15 cellular contexts compared by ENCODE assay signal in genomic region chr12:10354071-10354470, GRCh38. TPM values are rescaled to one million over a fixed set of nuclear protein-coding genes. Genes with fewer than 3 reads are reported as not detected.
DNase-seq lines count a peak whose midpoint lies in the region; ATAC-seq and TF ChIP-seq lines count a peak whose summit lies in the region.
"Had no signal": no experiment of that assay in that cellular context is flagged by ENCODE, and none has a peak within 500 bp of the region (broad histone marks: within the 10 kb centered on the region; RNA-seq: fewer than 3 reads in every experiment).

No MANE protein-coding gene starts in this region.

- no peak overlapping the region for H3K4me3 ChIP-seq in HCT116 (replicated peaks in 1 of 2; ENCODE audit: low read depth in 1 of 2, low read length in 2 of 2)

- H3K4me2 ChIP-seq in HCT116 (ENCODE audit: low read length), result 0 out of 2 replicates have a peak overlapping the region, but pooled peaks have one; percentile 17

- CTCF ChIA-PET in HCT116 (lab: Charles Lee), result no interaction called here
- CTCF ChIA-PET in activated CD4-positive, alpha-beta T cell treated with anti-CD3 and anti-CD28 coated beads for 36 hours (lab: Charles Lee), result no interaction called here

- no TSS peak for BruUV-seq in HCT116 (replicated peaks; lab: Mats Ljungman, UMichigan)

- ATAC-seq in HCT116, result peak; percentile 30; the same call in 1 of the 2 replicates
- ATAC-seq in natural killer cell treated with Interleukin-12 subunit alpha and Interleukin-12 subunit beta and Interleukin-15 and Interleukin-18, amount 100 ng/mL, for 72 hours, result peak in 1 of 2 donors; percentile 43
- ATAC-seq in activated CD4-positive, alpha-beta T cell treated with anti-CD3 and anti-CD28 coated beads for 36 hours, result no peak

- H3K36me3 Mint-ChIP-seq in natural killer cell treated with Interleukin-12 subunit alpha and Interleukin-12 subunit beta and Interleukin-15 and Interleukin-18, amount 100 ng/mL, for 72 hours, result peaks cover 24% of the 10 kb centered on the region
- no peaks in the 10 kb centered on the region for H3K36me3 Mint-ChIP-seq in activated CD4-positive, alpha-beta T cell treated with anti-CD3 and anti-CD28 coated beads for 36 hours (ENCODE audit: low read depth)
- H3K36me3 Mint-ChIP-seq: IgD-negative memory B cell had no signal

- no peak for TF ChIP-seq CTCF in HCT116 (IDR thresholded peaks at IDR 0.05 in 2 of 3, conservative IDR thresholded peaks at IDR 0.05 in 1 of 3; ENCODE audit: borderline replicate concordance in 1 of 3, insufficient read depth in 1 of 3, low read depth in 2 of 3, low read length in 2 of 3)
- no peak for TF ChIP-seq CTCF in GM10266 (IDR thresholded peaks at IDR 0.05; ENCODE audit: control insufficient read depth, insufficient read depth, low read depth, missing control alignments)

- no peaks in the 10 kb centered on the region for H3K9me2 ChIP-seq in HCT116 (ENCODE audit: insufficient read depth)

- H2AFZ ChIP-seq in HCT116 (ENCODE audit: low read depth, low read length, poor library complexity, severe bottlenecking), result peak overlapping the region; percentile 54

- POLR2A ChIA-PET in HCT116 (lab: Charles Lee), result no interaction called here
- POLR2A ChIA-PET in activated CD4-positive, alpha-beta T cell treated with anti-CD3 and anti-CD28 coated beads for 36 hours (lab: Charles Lee), result no interaction called here

- H3K27ac ChIP-seq in HCT116 (ENCODE audit: low read depth, low read length), result peak overlapping the region; percentile 48

- H3K27me3 Mint-ChIP-seq in natural killer cell treated with Interleukin-12 subunit alpha and Interleukin-12 subunit beta and Interleukin-15 and Interleukin-18, amount 100 ng/mL, for 72 hours, result no peaks in the 10 kb centered on the region
- H3K27me3 Mint-ChIP-seq in activated CD4-positive, alpha-beta T cell treated with anti-CD3 and anti-CD28 coated beads for 36 hours, result peaks cover 20% of the 10 kb centered on the region

- H3K9me3 ChIP-seq in HCT116 (ENCODE audit: control insufficient read depth in 1 of 2, insufficient read depth in 1 of 2, low read depth in 1 of 2, low read length in 2 of 2), result no peaks in the 10 kb centered on the region; a peak in 1 of 4 replicates

- intact Hi-C loops in HCT116 (cut with micrococcal nuclease), result no loop called here
- intact Hi-C loops in activated CD4-positive, alpha-beta T cell treated with anti-CD3 and anti-CD28 coated beads for 36 hours (cut with DNase I, micrococcal nuclease), result no loop called here

- RAD21 ChIA-PET in HCT116 (lab: Charles Lee; ENCODE audit: low non-redundant PET in 1 of 2, low total read pairs in 2 of 2, uncharacterized antibody in 2 of 2, unreplicated experiment in 2 of 2), result no interaction called here

- H3K4me1 Mint-ChIP-seq in natural killer cell treated with Interleukin-12 subunit alpha and Interleukin-12 subunit beta and Interleukin-15 and Interleukin-18, amount 100 ng/mL, for 72 hours (ENCODE audit: low read depth in 2 of 2), result peaks cover 21 to 25% of the 10 kb centered on the region in 2 donors
- H3K4me1 Mint-ChIP-seq in activated CD4-positive, alpha-beta T cell treated with anti-CD3 and anti-CD28 coated beads for 36 hours, result peaks cover under 1% of the 10 kb centered on the region
- H3K4me1 Mint-ChIP-seq: IgD-negative memory B cell had no signal

- peak overlapping the region; percentile 33 to 74 for H3K27ac Mint-ChIP-seq in natural killer cell treated with Interleukin-12 subunit alpha and Interleukin-12 subunit beta and Interleukin-15 and Interleukin-18, amount 100 ng/mL, for 72 hours
- H3K27ac Mint-ChIP-seq in activated CD4-positive, alpha-beta T cell treated with anti-CD3 and anti-CD28 coated beads for 36 hours, result no peak overlapping the region
- H3K27ac Mint-ChIP-seq: CD4-positive, alpha-beta T cell; H9; IgD-negative memory B cell; T-helper 1 cell treated with Interleukin-12 subunit alpha and Interleukin-12 subunit beta and Interleukin-4 antibody, amounts not matched to agents 30 μg/mL and 1 μg/mL, for 36 hours had no signal

- peak overlapping the region; percentile 47 for H3K4me3 Mint-ChIP-seq in natural killer cell treated with Interleukin-12 subunit alpha and Interleukin-12 subunit beta and Interleukin-15 and Interleukin-18, amount 100 ng/mL, for 72 hours
- no peak overlapping the region for H3K4me3 Mint-ChIP-seq in activated CD4-positive, alpha-beta T cell treated with anti-CD3 and anti-CD28 coated beads for 36 hours
- H3K4me3 Mint-ChIP-seq: CD4-positive, alpha-beta T cell; H9; IgD-negative memory B cell; T-helper 1 cell treated with Interleukin-12 subunit alpha and Interleukin-12 subunit beta and Interleukin-4 antibody, amounts not matched to agents 30 μg/mL and 1 μg/mL, for 36 hours had no signal

- H3K4me1 ChIP-seq in HCT116 (ENCODE audit: control insufficient read depth in 1 of 2, insufficient read depth in 2 of 2, low read length in 2 of 2), result peaks cover 7 to 17% of the 10 kb centered on the region in 2 experiments

- no peaks in the 10 kb centered on the region for H4K20me1 ChIP-seq in HCT116 (ENCODE audit: insufficient read depth)

- peaks cover 4% of the 10 kb centered on the region for H3K9me3 Mint-ChIP-seq in natural killer cell treated with Interleukin-12 subunit alpha and Interleukin-12 subunit beta and Interleukin-15 and Interleukin-18, amount 100 ng/mL, for 72 hours
- no peaks in the 10 kb centered on the region for H3K9me3 Mint-ChIP-seq in activated CD4-positive, alpha-beta T cell treated with anti-CD3 and anti-CD28 coated beads for 36 hours (ENCODE audit: low read depth)

- H3K27me3 ChIP-seq in HCT116 (ENCODE audit: insufficient read depth, low read length), result no peaks in the 10 kb centered on the region

- DNase-seq in DMS153 (lab: John Stamatoyannopoulos, UW), result peak; percentile 42
- no peak for DNase-seq in HCT116 (ENCODE audit: low read depth, low spot score)
- DNase-seq in NCI-H510A treated with DMSO at 0.1 percent for 48 hours (lab: John Stamatoyannopoulos, UW), result peak; percentile 31
- no peak for DNase-seq in natural killer cell treated with Interleukin-12 subunit alpha and Interleukin-12 subunit beta and Interleukin-15 and Interleukin-18, amount 100 ng/mL, for 72 hours (ENCODE audit: low spot score)
- DNase-seq in activated CD4-positive, alpha-beta T cell treated with anti-CD3 and anti-CD28 coated beads for 36 hours, result no peak
- DNase-seq in mucosa of gallbladder (ENCODE audit: low spot score), result no peak
- DNase-seq in GM10266 (ENCODE audit: extremely low spot score), result no peak
- DNase-seq: CD4-positive, alpha-beta T cell; NCI-H1930; NCI-H446; SHP77 treated with DMSO at 0.1 percent for 48 hours had no signal

- H3K79me2 ChIP-seq in HCT116 (ENCODE audit: insufficient read depth, low read length), result no peaks in the 10 kb centered on the region

- H3K36me3 ChIP-seq in HCT116 (ENCODE audit: control insufficient read depth in 1 of 2, insufficient read depth in 2 of 2, low read length in 2 of 2), result no peaks in the 10 kb centered on the region

- peak; percentile 10; the same call in 1 of the 2 replicates for TF ChIP-seq RAD21 in HCT116 (IDR thresholded peaks at IDR 0.05; ENCODE audit: low read depth)

- no peak overlapping the region for H3K9ac ChIP-seq in HCT116 (ENCODE audit: low read length)

- TF ChIP-seq POLR2A in HCT116 (IDR thresholded peaks at IDR 0.05; ENCODE audit: borderline replicate concordance, extremely low read depth, insufficient read depth, insufficient read length), result no peak

TF ChIP-seq in HCT116, 20 proteins besides CTCF, POLR2A, EP300 and RAD21:
- TF ChIP-seq MAX (IDR thresholded peaks at IDR 0.05) (no peak), JUND (IDR thresholded peaks at IDR 0.05) (no peak)

RNA-seq across cellular contexts. Expression of gene KLRK1, which starts 35.8 kb away (rescaled TPM):
- total RNA-seq in HCT116 (2021; ENCODE audit: unreplicated experiment), result 2.3 TPM
- 2.2 and 3.7 TPM in 2 replicates for polyA plus RNA-seq in HCT116 (2012)
- total RNA-seq in natural killer cell treated with Interleukin-12 subunit alpha and Interleukin-12 subunit beta and Interleukin-15 and Interleukin-18, amount 100 ng/mL, for 72 hours, result 100 to 1,000 TPM in 1 of 2 donors, 10 to 100 TPM in 1; 80.4 to 126 TPM
- not detected for total RNA-seq in activated CD4-positive, alpha-beta T cell treated with anti-CD3 and anti-CD28 coated beads for 36 hours
- 5.0 TPM for total RNA-seq in mucosa of gallbladder
- total RNA-seq: H9 had no signal

RNA-seq across cellular contexts. Expression of gene KLRD1, which starts 46.4 kb away (rescaled TPM):
- 0.27 TPM for total RNA-seq in HCT116 (2021; ENCODE audit: unreplicated experiment)
- polyA plus RNA-seq in HCT116 (2012), result 0.02 and 0.05 TPM in 2 replicates
- 100 to 1,000 TPM in 1 of 2 donors, 10 to 100 TPM in 1; 58.2 to 197 TPM for total RNA-seq in natural killer cell treated with Interleukin-12 subunit alpha and Interleukin-12 subunit beta and Interleukin-15 and Interleukin-18, amount 100 ng/mL, for 72 hours
- total RNA-seq in activated CD4-positive, alpha-beta T cell treated with anti-CD3 and anti-CD28 coated beads for 36 hours, result under 1 TPM; 0.05 to 0.28 TPM
- total RNA-seq in mucosa of gallbladder, result 1.8 TPM
- total RNA-seq: H9, HT-29 had no signal

RNA-seq across cellular contexts. Expression of gene KLRC4, which starts 55.5 kb away (rescaled TPM):
- 2.1 TPM for total RNA-seq in HCT116 (2021; ENCODE audit: unreplicated experiment)
- polyA plus RNA-seq in HCT116 (2012), result 0.37 and 0.91 TPM in 2 replicates
- 10 to 100 TPM in 1 of 2 donors, 1 to 10 TPM in 1; 5.4 to 17.8 TPM for total RNA-seq in natural killer cell treated with Interleukin-12 subunit alpha and Interleukin-12 subunit beta and Interleukin-15 and Interleukin-18, amount 100 ng/mL, for 72 hours
- not detected for total RNA-seq in activated CD4-positive, alpha-beta T cell treated with anti-CD3 and anti-CD28 coated beads for 36 hours
- 1.1 TPM for total RNA-seq in mucosa of gallbladder
- total RNA-seq: CD4-positive, alpha-beta T cell; H9; HT-29 had no signal
- polyA plus RNA-seq: IgD-negative memory B cell had no signal

Comparison
In these comparisons a context has a peak if more than half of its experiments do, and no peak if none do; other contexts are left out.
1. DNase-seq: peak in DMS153 (single experiment) and NCI-H510A treated with DMSO at 0.1 percent for 48 hours (single experiment); none in HCT116 (single experiment), natural killer cell treated with Interleukin-12 subunit alpha and Interleukin-12 subunit beta and Interleukin-15 and Interleukin-18, amount 100 ng/mL, for 72 hours (single experiment), activated CD4-positive, alpha-beta T cell treated with anti-CD3 and anti-CD28 coated beads for 36 hours (single experiment), mucosa of gallbladder (single experiment) and GM10266 (single experiment).
2. RNA of gene KLRK1, which starts 35.8 kb away (total RNA-seq): 80.4 to 126 TPM in natural killer cell treated with Interleukin-12 subunit alpha and Interleukin-12 subunit beta and Interleukin-15 and Interleukin-18, amount 100 ng/mL, for 72 hours; 5.0 TPM in mucosa of gallbladder (single experiment), 2.3 TPM in HCT116 (single experiment) and not detected in activated CD4-positive, alpha-beta T cell treated with anti-CD3 and anti-CD28 coated beads for 36 hours; every median in the first group is over 10 times any median in the second.
3. RNA of gene KLRD1, which starts 46.4 kb away (total RNA-seq): 58.2 to 197 TPM in natural killer cell treated with Interleukin-12 subunit alpha and Interleukin-12 subunit beta and Interleukin-15 and Interleukin-18, amount 100 ng/mL, for 72 hours; 1.8 TPM in mucosa of gallbladder (single experiment), 0.05 to 0.28 TPM in activated CD4-positive, alpha-beta T cell treated with anti-CD3 and anti-CD28 coated beads for 36 hours and 0.27 TPM in HCT116 (single experiment); every median in the first group is over 10 times any median in the second.